27 cellular contexts compared by ENCODE assay signal in genomic region chr18:58721586-58722160, GRCh38. TPM values are rescaled to one million over a fixed set of nuclear protein-coding genes. Genes with fewer than 3 reads are reported as not detected.
A peak's percentile ranks its signal among the peaks of the same experiment; 100 is the strongest.
DNase-seq lines count a peak whose midpoint lies in the region; ATAC-seq, FAIRE-seq and TF ChIP-seq lines count a peak whose summit lies in the region.
"Had no signal": no experiment of that assay in that cellular context is flagged by ENCODE, and none has a peak within 500 bp of the region (broad histone marks: within the 10 kb centered on the region; RNA-seq: fewer than 3 reads in every experiment).

No MANE protein-coding gene starts in this region.

- H2BK120ac ChIP-seq in H1 (replicated peaks; ENCODE audit: low read depth, low read length), result no peak overlapping the region

- no peak overlapping the region for H2AFZ ChIP-seq in H1 (ENCODE audit: low read length)

- H4K91ac ChIP-seq in H1 (replicated peaks; ENCODE audit: insufficient read length, low read length), result no peak overlapping the region

- no peaks in the 10 kb centered on the region for H3K79me2 ChIP-seq in H1 (ENCODE audit: control insufficient read depth in 1 of 2, insufficient read depth in 2 of 2, low read length in 2 of 2)

- no peak overlapping the region for H3K14ac ChIP-seq in H1 (ENCODE audit: insufficient read length)

- H3K4me3 Mint-ChIP-seq in natural killer cell (no peak overlapping the region), immature natural killer cell (no peak overlapping the region)
- no peak overlapping the region for H3K4me3 Mint-ChIP-seq in natural killer cell treated with Interleukin-12 subunit alpha and Interleukin-12 subunit beta and Interleukin-15 and Interleukin-18, amount 100 ng/mL, for 72 hours
- H3K4me3 Mint-ChIP-seq: endodermal cell, memory B cell, nephron progenitor cell had no signal

- peak; percentile 23 for DNase-seq in natural killer cell
- no peak for DNase-seq in natural killer cell treated with Interleukin-12 subunit alpha and Interleukin-12 subunit beta and Interleukin-15 and Interleukin-18, amount 100 ng/mL, for 72 hours (ENCODE audit: low spot score)
- no peak for DNase-seq in H1 (ENCODE audit: low read depth in 1 of 2, low spot score in 2 of 2)
- peak; percentile 52 to 61 (median 60) for DNase-seq in immature natural killer cell
- no peak for DNase-seq in NCI-H69 (lab: John Stamatoyannopoulos, UW)
- no peak for DNase-seq in activated gamma-delta T cell (lab: John Stamatoyannopoulos, UW)
- DNase-seq: ACHN; activated CD4-positive, alpha-beta T cell treated with anti-CD3 and anti-CD28 coated beads for 48 hours; activated effector memory CD4-positive, alpha-beta T cell treated with Interleukin-2 at 50 U/mL for 16 hours; DMS79 treated with DMSO at 0.1 percent for 48 hours; endodermal cell; hippocampal formation; KG1; MV-4-11; NCI-H2029; NCI-H446; nephron progenitor cell; NK-92 treated with Interleukin-12 subunit alpha and Interleukin-12 subunit beta, amount 100 ng/mL, for 24 hours; Peyer's patch; stimulated activated CD4-positive, alpha-beta T cell treated with anti-CD3 and anti-CD28 coated beads, Interleukin-12 subunit alpha, Interleukin-12 subunit beta, amount 100 ng/mL, for 4 hours had no signal

- H3K36me3 ChIP-seq in H1 (ENCODE audit: control insufficient read depth in 2 of 4, insufficient read depth in 4 of 4, low read length in 3 of 4), result peaks cover 0 to 7% (median under 1%) of the 10 kb centered on the region in 4 experiments; a peak in 1 of 8 replicates

- TF ChIP-seq POLR2A in H1 (IDR thresholded peaks at IDR 0.05; ENCODE audit: control extremely low read depth in 1 of 2, low read depth in 2 of 2, low read length in 2 of 2), result no peak

- H3K9ac ChIP-seq in H1 (replicated peaks in 1 of 4; ENCODE audit: extremely low read depth in 1 of 4, low read depth in 3 of 4, low read length in 3 of 4), result no peak overlapping the region

- TF ChIP-seq RAD21 in H1 (IDR thresholded peaks at IDR 0.05 in 1 of 2, conservative IDR thresholded peaks at IDR 0.05 in 1 of 2; ENCODE audit: low read depth in 2 of 2, low read length in 2 of 2), result no peak

- no peaks in the 10 kb centered on the region for H4K20me1 ChIP-seq in H1 (replicated peaks in 1 of 2; ENCODE audit: control insufficient read depth in 1 of 2, insufficient read depth in 2 of 2, low read length in 2 of 2)

- no peak for FAIRE-seq in H1 (lab: Jason Lieb, UNC)
- FAIRE-seq: keratinocyte had no signal

- H3K4ac ChIP-seq in H1 (replicated peaks; ENCODE audit: insufficient read length, low read depth, low read length), result no peak overlapping the region

- H3K56ac ChIP-seq in H1 (replicated peaks; ENCODE audit: insufficient read length, low read depth, low read length), result no peak overlapping the region

- H3K27ac Mint-ChIP-seq in natural killer cell (peak overlapping the region; percentile 39 to 53), immature natural killer cell (peak overlapping the region in 5 of 6 donors; percentile 22 to 79 (median 72))
- no peak overlapping the region for H3K27ac Mint-ChIP-seq in natural killer cell treated with Interleukin-12 subunit alpha and Interleukin-12 subunit beta and Interleukin-15 and Interleukin-18, amount 100 ng/mL, for 72 hours
- H3K27ac Mint-ChIP-seq: endodermal cell, memory B cell, nephron progenitor cell had no signal

- H3K4me1 Mint-ChIP-seq in natural killer cell, result peaks cover 16 to 18% of the 10 kb centered on the region in 2 donors
- peaks cover 2 to 7% of the 10 kb centered on the region in 2 donors for H3K4me1 Mint-ChIP-seq in natural killer cell treated with Interleukin-12 subunit alpha and Interleukin-12 subunit beta and Interleukin-15 and Interleukin-18, amount 100 ng/mL, for 72 hours (ENCODE audit: low read depth in 2 of 2)
- H3K4me1 Mint-ChIP-seq in immature natural killer cell, result peaks cover 16 to 25% of the 10 kb centered on the region in 2 donors
- H3K4me1 Mint-ChIP-seq: endodermal cell had no signal

- no peaks in the 10 kb centered on the region for H3K9me3 ChIP-seq in H1 (ENCODE audit: insufficient read depth in 2 of 2, low read depth in 1 of 2, low read length in 1 of 2)
- H3K9me3 ChIP-seq: ascending aorta, Peyer's patch, suprapubic skin had no signal

- H3K4me1 ChIP-seq in H1 (replicated peaks in 1 of 4; ENCODE audit: control insufficient read depth in 3 of 4, insufficient read depth in 4 of 4, low read length in 3 of 4), result 0 out of 7 replicates have a peak, but pooled peaks cover 0 to 2% (median 0%) of the 10 kb centered on the region in 4 experiments
- H3K4me1 ChIP-seq: ascending aorta, Peyer's patch, suprapubic skin had no signal

- H3K4me2 ChIP-seq in H1 (ENCODE audit: insufficient read depth in 1 of 2, low read depth in 2 of 2, low read length in 2 of 2), result no peak overlapping the region

- no peak overlapping the region for H2BK5ac ChIP-seq in H1 (ENCODE audit: low read depth, low read length)

- no peak overlapping the region for H3K18ac ChIP-seq in H1 (ENCODE audit: extremely low read depth, low read length)

- no peaks in the 10 kb centered on the region for H3K23me2 ChIP-seq in H1 (ENCODE audit: low read depth, low read length)

- H3K36me3 Mint-ChIP-seq in natural killer cell, result no peaks in the 10 kb centered on the region
- peaks cover 2% of the 10 kb centered on the region for H3K36me3 Mint-ChIP-seq in natural killer cell treated with Interleukin-12 subunit alpha and Interleukin-12 subunit beta and Interleukin-15 and Interleukin-18, amount 100 ng/mL, for 72 hours
- H3K36me3 Mint-ChIP-seq in immature natural killer cell, result peaks cover 8 to 29% (median 9%) of the 10 kb centered on the region in 3 donors

- CTCF ChIA-PET in H1 (lab: Charles Lee; ENCODE audit: partially characterized antibody), result interaction anchor here (0.6 kb wide), 1 partner anchor 96 kb away, joined by 3 read pairs; no protein-coding TSS in a partner anchor

- no peak overlapping the region for H2AK5ac ChIP-seq in H1 (ENCODE audit: low read depth, low read length)

- H2BK12ac ChIP-seq in H1 (ENCODE audit: low read depth, low read length), result no peak overlapping the region

- intact Hi-C loops in natural killer cell (cut with micrococcal nuclease), result no loop called here

- no peak for TF ChIP-seq CTCF in natural killer cell (IDR thresholded peaks at IDR 0.05)
- TF ChIP-seq CTCF in H1 (IDR thresholded peaks at IDR 0.05; ENCODE audit: control extremely low read depth in 1 of 3, insufficient read depth in 1 of 3, low read depth in 1 of 3, low read length in 3 of 3), result no peak

- 89% methylated on average over 8 of the region's 8 CpGs; no CpG with 5 or more reads in 1 of the 2 experiments for WGBS in H1 (ENCODE audit: extremely low coverage in 1 of 2, insufficient coverage in 1 of 2, insufficient read length in 1 of 2, insufficient replicate concordance in 2 of 2, low coverage in 1 of 2, low lambda C conversion rate in 2 of 2, missing lambda C conversion rate in 1 of 2), 2 experiments

- H2BK20ac ChIP-seq in H1 (ENCODE audit: low read length), result no peak overlapping the region

- no peaks in the 10 kb centered on the region for H3K27me3 Mint-ChIP-seq in natural killer cell (ENCODE audit: low read depth in 2 of 2)
- H3K27me3 Mint-ChIP-seq in natural killer cell treated with Interleukin-12 subunit alpha and Interleukin-12 subunit beta and Interleukin-15 and Interleukin-18, amount 100 ng/mL, for 72 hours, result no peaks in the 10 kb centered on the region
- peaks cover 0 to 3% (median 0%) of the 10 kb centered on the region in 3 donors for H3K27me3 Mint-ChIP-seq in immature natural killer cell (ENCODE audit: low read depth in 3 of 3)
- H3K27me3 Mint-ChIP-seq: memory B cell had no signal

- H4K8ac ChIP-seq in H1 (ENCODE audit: extremely low read depth, insufficient read depth, low read length), result peak overlapping the region; percentile 38; the same call in 1 of the 2 replicates

- peak; percentile 84 to 99 (median 99) for ATAC-seq in natural killer cell
- ATAC-seq in natural killer cell treated with Interleukin-12 subunit alpha and Interleukin-12 subunit beta and Interleukin-15 and Interleukin-18, amount 100 ng/mL, for 72 hours, result no peak
- no peak for ATAC-seq in GM21786 (IDR thresholded peaks at IDR 0.05; ENCODE audit: unreplicated experiment)
- no peak for ATAC-seq in GM19023 (IDR thresholded peaks at IDR 0.05; ENCODE audit: unreplicated experiment)

- no peak overlapping the region for H2BK15ac ChIP-seq in H1 (ENCODE audit: low read length)

- H3K23ac ChIP-seq in H1 (ENCODE audit: insufficient read length), result no peak overlapping the region

- TF ChIP-seq EP300 in H1 (IDR thresholded peaks at IDR 0.05; ENCODE audit: borderline replicate concordance in 1 of 2, low read depth in 2 of 2, low read length in 2 of 2), result no peak

- POLR2A ChIA-PET in H1 (lab: Charles Lee; ENCODE audit: partially characterized antibody), result no interaction called here

- H3K27ac ChIP-seq in H1 (ENCODE audit: low read depth, low read length), result no peak overlapping the region
- H3K27ac ChIP-seq: ascending aorta, Peyer's patch, SK-N-MC, suprapubic skin had no signal

- H3K27me3 ChIP-seq in H1 (replicated peaks in 1 of 4; ENCODE audit: control insufficient read depth in 3 of 4, extremely low read depth in 1 of 4, insufficient read depth in 3 of 4, low read length in 3 of 4), result no peaks in the 10 kb centered on the region
- H3K27me3 ChIP-seq: ascending aorta, Peyer's patch, suprapubic skin had no signal

- H3K9me3 Mint-ChIP-seq in natural killer cell (no peaks in the 10 kb centered on the region), immature natural killer cell (no peaks in the 10 kb centered on the region)
- no peaks in the 10 kb centered on the region for H3K9me3 Mint-ChIP-seq in natural killer cell treated with Interleukin-12 subunit alpha and Interleukin-12 subunit beta and Interleukin-15 and Interleukin-18, amount 100 ng/mL, for 72 hours
- H3K9me3 Mint-ChIP-seq: endodermal cell, memory B cell, nephron progenitor cell had no signal

- H3K79me1 ChIP-seq in H1 (ENCODE audit: low read depth, low read length), result no peaks in the 10 kb centered on the region

- no peak overlapping the region for H4K5ac ChIP-seq in H1 (ENCODE audit: insufficient read length, low read depth, low read length)

- no peak overlapping the region for H3K4me3 ChIP-seq in H1 (ENCODE audit: extremely low read depth in 1 of 4, insufficient read depth in 2 of 4, low read depth in 3 of 4, low read length in 4 of 4)
- H3K4me3 ChIP-seq: ascending aorta, Peyer's patch, SK-N-MC, suprapubic skin had no signal

RNA-seq across cellular contexts. Expression of gene MALT1, which starts 50.4 kb away (rescaled TPM):
- 10 to 100 TPM; 49.8 to 55.8 (median 54.5) TPM for total RNA-seq in natural killer cell
- total RNA-seq in natural killer cell treated with Interleukin-12 subunit alpha and Interleukin-12 subunit beta and Interleukin-15 and Interleukin-18, amount 100 ng/mL, for 72 hours, result 10 to 100 TPM; 26.2 to 47.7 TPM
- total RNA-seq in H1 (2021; fragmentation: NEBNext Ultra II Directional; extraction: Animal tissue kit (Norgen Biotek cat#: 25700)), result 25.9 and 26.1 TPM in 2 replicates
- polyA plus RNA-seq in H1 (2011; rRNA removed) (5.2 and 10.7 TPM in 2 replicates), immature natural killer cell (10 to 100 TPM; 18.8 to 34.2 (median 30.6) TPM)
- polyA plus RNA-seq in H1 (2011; cell fraction: cytosol; rRNA removed), result 8.3 TPM
- polyA plus RNA-seq in H1 (2011; cell fraction: nucleus; rRNA removed), result 7.2 TPM
- 7.3 to 17.1 TPM (median 11.3 TPM) in 4 replicates for polyA plus RNA-seq in H1 (2012, experiment 1 of 2)
- polyA plus RNA-seq in H1 (2012, experiment 2 of 2), result 0.85 TPM
- polyA plus RNA-seq in H1 (2013, experiment 1 of 2), result 7.6 TPM
- 6.7 TPM for polyA plus RNA-seq in H1 (2013, experiment 2 of 2)
- 19.9 and 38.4 TPM in 2 replicates for polyA minus RNA-seq in H1 (2011; rRNA and poly(A)+ RNA removed)
- polyA minus RNA-seq in H1 (2011; cell fraction: cytosol; rRNA and poly(A)+ RNA removed), result 12.1 TPM
- polyA minus RNA-seq in H1 (2011; cell fraction: nucleus; rRNA and poly(A)+ RNA removed), result 28.0 TPM

Comparison
In these comparisons a context has a peak if more than half of its experiments do, and no peak if none do; other contexts are left out.
1. ATAC-seq: peak in natural killer cell (3 of 3); none in natural killer cell treated with Interleukin-12 subunit alpha and Interleukin-12 subunit beta and Interleukin-15 and Interleukin-18, amount 100 ng/mL, for 72 hours (0 of 2), GM21786 (single experiment) and GM19023 (single experiment).
2. DNase-seq: peak in natural killer cell (single experiment) and immature natural killer cell (3 of 3); none in natural killer cell treated with Interleukin-12 subunit alpha and Interleukin-12 subunit beta and Interleukin-15 and Interleukin-18, amount 100 ng/mL, for 72 hours (single experiment), H1 (0 of 2), NCI-H69 (single experiment) and activated gamma-delta T cell (single experiment).
3. H3K27ac Mint-ChIP-seq: peak in natural killer cell (2 of 2) and immature natural killer cell (5 of 6); none in natural killer cell treated with Interleukin-12 subunit alpha and Interleukin-12 subunit beta and Interleukin-15 and Interleukin-18, amount 100 ng/mL, for 72 hours (0 of 2).